1 cellular context compared by ENCODE assay signal in the genomic region with DNA sequence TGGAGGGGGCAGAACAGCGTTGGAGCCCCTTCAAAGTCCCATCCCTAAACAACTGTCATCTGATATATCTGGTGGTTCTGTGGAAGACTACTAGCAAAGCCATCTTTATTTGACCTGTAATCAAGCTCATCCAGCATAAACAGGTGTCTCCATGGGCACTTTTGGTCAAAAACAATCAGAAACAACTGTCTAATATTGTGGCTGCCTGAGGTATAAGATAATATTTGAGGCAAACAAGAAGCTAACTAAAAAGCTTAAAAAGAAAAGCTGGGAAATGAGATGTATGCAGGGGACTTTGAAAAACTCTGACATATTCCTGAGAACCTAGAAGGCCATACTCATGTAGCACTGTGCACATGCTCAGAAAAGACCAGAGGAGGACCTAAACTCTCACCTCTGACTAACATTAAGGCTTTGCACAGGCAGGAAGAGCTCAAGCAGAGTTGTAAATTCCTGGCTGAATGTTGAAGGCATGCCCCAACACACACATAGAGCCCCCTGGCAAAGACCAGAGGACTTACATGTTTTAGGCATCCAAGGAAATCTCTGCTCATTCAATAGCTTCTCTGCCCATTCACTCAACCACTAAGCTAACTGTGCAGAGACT.
TF ChIP-seq lines count a peak whose summit lies in the region.

No MANE protein-coding gene starts in this region.

TF ChIP-seq in GM23338, 12 proteins besides CTCF, POLR2A, EP300 and RAD21 (continued from another document):
- TF ChIP-seq, protein P1, sequence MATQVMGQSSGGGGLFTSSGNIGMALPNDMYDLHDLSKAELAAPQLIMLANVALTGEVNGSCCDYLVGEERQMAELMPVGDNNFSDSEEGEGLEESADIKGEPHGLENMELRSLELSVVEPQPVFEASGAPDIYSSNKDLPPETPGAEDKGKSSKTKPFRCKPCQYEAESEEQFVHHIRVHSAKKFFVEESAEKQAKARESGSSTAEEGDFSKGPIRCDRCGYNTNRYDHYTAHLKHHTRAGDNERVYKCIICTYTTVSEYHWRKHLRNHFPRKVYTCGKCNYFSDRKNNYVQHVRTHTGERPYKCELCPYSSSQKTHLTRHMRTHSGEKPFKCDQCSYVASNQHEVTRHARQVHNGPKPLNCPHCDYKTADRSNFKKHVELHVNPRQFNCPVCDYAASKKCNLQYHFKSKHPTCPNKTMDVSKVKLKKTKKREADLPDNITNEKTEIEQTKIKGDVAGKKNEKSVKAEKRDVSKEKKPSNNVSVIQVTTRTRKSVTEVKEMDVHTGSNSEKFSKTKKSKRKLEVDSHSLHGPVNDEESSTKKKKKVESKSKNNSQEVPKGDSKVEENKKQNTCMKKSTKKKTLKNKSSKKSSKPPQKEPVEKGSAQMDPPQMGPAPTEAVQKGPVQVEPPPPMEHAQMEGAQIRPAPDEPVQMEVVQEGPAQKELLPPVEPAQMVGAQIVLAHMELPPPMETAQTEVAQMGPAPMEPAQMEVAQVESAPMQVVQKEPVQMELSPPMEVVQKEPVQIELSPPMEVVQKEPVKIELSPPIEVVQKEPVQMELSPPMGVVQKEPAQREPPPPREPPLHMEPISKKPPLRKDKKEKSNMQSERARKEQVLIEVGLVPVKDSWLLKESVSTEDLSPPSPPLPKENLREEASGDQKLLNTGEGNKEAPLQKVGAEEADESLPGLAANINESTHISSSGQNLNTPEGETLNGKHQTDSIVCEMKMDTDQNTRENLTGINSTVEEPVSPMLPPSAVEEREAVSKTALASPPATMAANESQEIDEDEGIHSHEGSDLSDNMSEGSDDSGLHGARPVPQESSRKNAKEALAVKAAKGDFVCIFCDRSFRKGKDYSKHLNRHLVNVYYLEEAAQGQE (IDR thresholded peaks at IDR 0.05; ENCODE audit: unreplicated experiment), result no peak
- TF ChIP-seq EZH2 (IDR thresholded peaks at IDR 0.05; ENCODE audit: low read depth, unreplicated experiment), result no peak
